ENCODE assay signal across 8 cellular contexts in genomic region chrX:16870861-16871584, GRCh38. TPM values are rescaled to one million over a fixed set of nuclear protein-coding genes. Genes with fewer than 3 reads are reported as not detected.
DNase-seq lines count a peak whose midpoint lies in the region; ATAC-seq and TF ChIP-seq lines count a peak whose summit lies in the region.

No MANE protein-coding gene starts in this region.

- H3K27ac ChIP-seq in ACC112 (ENCODE audit: low read depth, low read length): peak overlapping the region; percentile 77
- peak overlapping the region; percentile 93 for H3K27ac ChIP-seq in neural cell (ENCODE audit: low read length)

- peak overlapping the region; percentile 39 for H3K4me2 ChIP-seq in neural cell (ENCODE audit: low read length)

- no peaks in the 10 kb centered on the region for H3K9me3 ChIP-seq in neural cell (ENCODE audit: low read length)

- H3F3A ChIP-seq in neural cell (ENCODE audit: insufficient read depth, low read length, poor library complexity, severe bottlenecking): no peaks in the 10 kb centered on the region

- H3K27me3 ChIP-seq in ACC112 (ENCODE audit: insufficient read depth, low read length) (no peaks in the 10 kb centered on the region), neural cell (ENCODE audit: insufficient read depth, low read depth, low read length) (no peaks in the 10 kb centered on the region)

- no peak for DNase-seq in Jurkat, Clone E6-1 (ENCODE audit: low read depth, low spot score)
- DNase-seq in fibroblast of gingiva (ENCODE audit: low read depth) (peak; percentile 21), globus pallidus (ENCODE audit: low spot score) (no peak), DMS153 (lab: John Stamatoyannopoulos, UW) (no peak)

- H2AFZ ChIP-seq in ACC112 (ENCODE audit: low read length, unreplicated experiment): peak overlapping the region; percentile 100
- H2AFZ ChIP-seq in neural cell (ENCODE audit: low read depth, low read length): peak overlapping the region; percentile 51

- H3K9ac ChIP-seq in neural cell (ENCODE audit: low read length): peak overlapping the region; percentile 89

- no peaks in the 10 kb centered on the region for H4K20me1 ChIP-seq in neural cell (ENCODE audit: insufficient read depth)

- H3K36me3 ChIP-seq in ACC112 (ENCODE audit: insufficient read depth, low read length) (no peaks in the 10 kb centered on the region; the same call in 1 of the 2 replicates), neural cell (ENCODE audit: insufficient read depth, low read length) (no peaks in the 10 kb centered on the region)

- no peaks in the 10 kb centered on the region for H3K9me2 ChIP-seq in neural cell (ENCODE audit: insufficient read depth, low read length)

- H3K79me2 ChIP-seq in ACC112 (ENCODE audit: control insufficient read depth, insufficient read depth, low read length, unreplicated experiment): peaks cover 34% of the 10 kb centered on the region
- H3K79me2 ChIP-seq in neural cell (replicated peaks; ENCODE audit: insufficient read depth, low read length): peaks cover 18% of the 10 kb centered on the region

- peaks cover 19% of the 10 kb centered on the region for H3K4me1 ChIP-seq in ACC112 (ENCODE audit: control insufficient read depth, insufficient read depth, low read length, unreplicated experiment)

- H3K4me3 ChIP-seq in ACC112 (ENCODE audit: low read depth, low read length) (peak overlapping the region; percentile 92), WI38 (ENCODE audit: low read depth, low read length) (peak overlapping the region; percentile 59), neural cell (ENCODE audit: low read length) (peak overlapping the region; percentile 69)
- peak overlapping the region; percentile 63 for H3K4me3 ChIP-seq in Jurkat, Clone E6-1 (ENCODE audit: low read length)

- no peak for TF ChIP-seq CTCF in WI38 (IDR thresholded peaks at IDR 0.05; ENCODE audit: low read depth, low read length)
- no peak for TF ChIP-seq CTCF in neural cell (IDR thresholded peaks at IDR 0.05; ENCODE audit: poor library complexity, severe bottlenecking)

- no peak for TF ChIP-seq EP300 in neural cell (conservative IDR thresholded peaks at IDR 0.05; ENCODE audit: poor library complexity, severe bottlenecking)

- no peak for TF ChIP-seq RAD21 in neural cell (conservative IDR thresholded peaks at IDR 0.05)

- peak; percentile 23 for ATAC-seq in GM18909 (IDR thresholded peaks at IDR 0.05; ENCODE audit: poor library complexity, unreplicated experiment)

TF ChIP-seq in neural cell, 6 proteins besides CTCF, POLR2A, EP300 and RAD21:
- TF ChIP-seq EZH2 (IDR thresholded peaks at IDR 0.05; ENCODE audit: borderline replicate concordance, insufficient read depth, low read length, poor library complexity, severe bottlenecking) (no peak), SMC3 (conservative IDR thresholded peaks at IDR 0.05; ENCODE audit: poor library complexity) (no peak), POLR2AphosphoS5 (IDR thresholded peaks at IDR 0.05) (no peak), TAF1 (IDR thresholded peaks at IDR 0.05; ENCODE audit: low read depth) (no peak), REST (IDR thresholded peaks at IDR 0.05; ENCODE audit: borderline replicate concordance) (no peak), MXI1 (conservative IDR thresholded peaks at IDR 0.05; ENCODE audit: poor library complexity, severe bottlenecking) (no peak)

RNA-seq across cellular contexts. Expression of gene RBBP7, which starts 0.9 kb away (rescaled TPM):
- polyA plus RNA-seq in Jurkat, Clone E6-1 (2012; ENCODE audit: insufficient read depth, insufficient read length): 238 TPM
- 197 and 204 TPM in 2 replicates for polyA plus RNA-seq in neural cell
- 83.6 and 90.3 TPM in 2 replicates for polyA minus RNA-seq in neural cell
